In genomic region chr1:31923905-31924304, GRCh38 we compare ENCODE assay signal across 1 cellular context.
TF ChIP-seq lines count a peak whose summit lies in the region.

No MANE protein-coding gene starts in this region.

TF ChIP-seq in IMR-90, 13 proteins besides CTCF, POLR2A, EP300 and RAD21 (continued from another document):
- no peak for TF ChIP-seq USF2 (IDR thresholded peaks at IDR 0.05; ENCODE audit: low read depth, low read length)
TF ChIP-seq in IMR-90: peak in this region for 0.
